In the genomic region with DNA sequence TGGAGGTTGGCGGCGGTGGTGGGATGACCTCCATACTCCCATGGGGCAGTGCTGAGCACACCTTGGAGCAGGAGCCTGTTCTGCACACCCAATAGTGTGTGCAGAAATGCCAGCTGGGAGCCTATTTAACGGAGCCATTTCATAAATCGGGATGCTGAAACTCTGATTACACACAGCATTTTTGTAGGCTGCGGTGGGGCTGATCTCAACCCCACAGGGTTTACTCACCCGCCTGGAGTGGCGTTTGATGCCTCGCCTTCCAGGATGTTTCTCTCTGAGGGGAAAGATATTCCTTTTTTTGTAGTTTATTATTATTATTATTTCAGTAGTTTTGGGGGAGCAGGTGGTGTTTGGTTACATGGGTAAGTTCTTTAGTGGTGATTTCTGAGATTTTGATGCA, we compare ENCODE assay signal across 22 cellular contexts.
"Had no signal": no experiment of that assay in that cellular context is flagged by ENCODE, and none has a peak within 500 bp of the region (broad histone marks: within the 10 kb centered on the region; RNA-seq: fewer than 3 reads in every experiment).

No MANE protein-coding gene starts in this region.

- H3K27me3 ChIP-seq: MG63 had no signal

- DNase-seq: activated B cell treated with CpG ODN at 0.5 μM for 24 hours; activated CD4-positive, alpha-beta T cell treated with anti-CD3 and anti-CD28 coated beads for 1 hour; activated CD4-positive, alpha-beta T cell treated with anti-CD3 and anti-CD28 coated beads, Interleukin-2, amount 10 ng/mL, durations not matched to agents 24 days and 14 days; activated CD4-positive, alpha-beta T cell treated with anti-CD3 and anti-CD28 coated beads, Interleukin-2, amount 50 U/mL, for 48 hours; activated CD8-positive, alpha-beta memory T cell treated with anti-CD3 and anti-CD28 coated beads, Interleukin-2, amount 10 ng/mL, durations not matched to agents 7 days and 5 days; activated effector memory CD4-positive, alpha-beta T cell treated with anti-CD3 and anti-CD28 coated beads, Interleukin-2, amount 50 U/mL, for 16 hours; activated naive CD4-positive, alpha-beta T cell treated with Interleukin-2 at 50 U/mL for 16 hours; activated naive CD8-positive, alpha-beta T cell treated with anti-CD3 and anti-CD28 coated beads, Interleukin-2, amount 50 U/mL, for 24 hours; activated T-cell treated with anti-CD3 and anti-CD28 coated beads, Interleukin-2, amount 50 U/mL, for 4 hours; amygdala; cerebellar nuclear complex; MG63; NCI-H1105; NCI-H1436; NCI-H187 treated with DMSO at 0.1 percent for 48 hours; NCI-H2081 treated with DMSO at 0.1 percent for 48 hours; PC-9; SIG-M5; T-helper 17 cell; T-helper 9 cell had no signal

- H3K36me3 ChIP-seq: MG63 had no signal

- ATAC-seq: activated CD8-positive, alpha-beta memory T cell treated with anti-CD3 and anti-CD28 coated beads, Interleukin-2, amount 10 ng/mL, durations not matched to agents 7 days and 5 days; activated naive CD4-positive, alpha-beta T cell treated with anti-CD3 and anti-CD28 coated beads, Interleukin-2, amount 50 U/mL, for 72 hours; activated naive CD8-positive, alpha-beta T cell treated with anti-CD3 and anti-CD28 coated beads, Interleukin-2, amount 50 U/mL, for 24 hours; activated T-cell treated with anti-CD3 and anti-CD28 coated beads, Interleukin-2, amount 50 U/mL, for 4 hours; T-helper 17 cell had no signal

- H3K27ac ChIP-seq: PC-9 had no signal

- H3K4me3 Mint-ChIP-seq: activated B cell treated with CpG ODN at 0.5 μM for 24 hours; activated CD4-positive, alpha-beta T cell treated with anti-CD3 and anti-CD28 coated beads, Interleukin-2, amount 10 ng/mL, durations not matched to agents 24 days and 14 days; activated CD8-positive, alpha-beta memory T cell treated with anti-CD3 and anti-CD28 coated beads, Interleukin-2, amount 10 ng/mL, durations not matched to agents 7 days and 5 days; activated naive CD8-positive, alpha-beta T cell treated with anti-CD3 and anti-CD28 coated beads, Interleukin-2, amount 50 U/mL, for 24 hours; activated T-cell treated with anti-CD3 and anti-CD28 coated beads, Interleukin-2, amount 50 U/mL, for 4 hours; T-helper 17 cell had no signal

- H2AFZ ChIP-seq: PC-9 had no signal

- H3K27me3 Mint-ChIP-seq: activated B cell treated with CpG ODN at 0.5 μM for 24 hours; activated naive CD8-positive, alpha-beta T cell treated with anti-CD3 and anti-CD28 coated beads, Interleukin-2, amount 50 U/mL, for 24 hours had no signal

- H3K4me2 ChIP-seq: PC-9 had no signal

- H3K36me3 Mint-ChIP-seq: activated CD8-positive, alpha-beta memory T cell treated with anti-CD3 and anti-CD28 coated beads, Interleukin-2, amount 10 ng/mL, durations not matched to agents 7 days and 5 days; activated naive CD4-positive, alpha-beta T cell treated with anti-CD3 and anti-CD28 coated beads, Interleukin-2, amount 50 U/mL, for 72 hours had no signal

- H3K9me3 ChIP-seq: MG63 had no signal

- H3K4me3 ChIP-seq: MG63, PC-9 had no signal

- H3K9me3 Mint-ChIP-seq: activated CD4-positive, alpha-beta T cell treated with anti-CD3 and anti-CD28 coated beads, Interleukin-2, amount 10 ng/mL, durations not matched to agents 24 days and 14 days; activated naive CD4-positive, alpha-beta T cell treated with anti-CD3 and anti-CD28 coated beads, Interleukin-2, amount 50 U/mL, for 72 hours; activated naive CD8-positive, alpha-beta T cell treated with anti-CD3 and anti-CD28 coated beads, Interleukin-2, amount 50 U/mL, for 24 hours; activated T-cell treated with anti-CD3 and anti-CD28 coated beads, Interleukin-2, amount 50 U/mL, for 4 hours had no signal

- FAIRE-seq: colon had no signal

- H3K27ac Mint-ChIP-seq: activated B cell treated with CpG ODN at 0.5 μM for 24 hours; activated CD4-positive, alpha-beta T cell treated with anti-CD3 and anti-CD28 coated beads, Interleukin-2, amount 10 ng/mL, durations not matched to agents 24 days and 14 days; activated CD8-positive, alpha-beta memory T cell treated with anti-CD3 and anti-CD28 coated beads, Interleukin-2, amount 10 ng/mL, durations not matched to agents 7 days and 5 days; activated naive CD4-positive, alpha-beta T cell treated with anti-CD3 and anti-CD28 coated beads, Interleukin-2, amount 50 U/mL, for 72 hours; activated naive CD8-positive, alpha-beta T cell treated with anti-CD3 and anti-CD28 coated beads, Interleukin-2, amount 50 U/mL, for 24 hours; T-helper 17 cell had no signal
